ENCODE assay signal across 1 cellular context in the genomic region with DNA sequence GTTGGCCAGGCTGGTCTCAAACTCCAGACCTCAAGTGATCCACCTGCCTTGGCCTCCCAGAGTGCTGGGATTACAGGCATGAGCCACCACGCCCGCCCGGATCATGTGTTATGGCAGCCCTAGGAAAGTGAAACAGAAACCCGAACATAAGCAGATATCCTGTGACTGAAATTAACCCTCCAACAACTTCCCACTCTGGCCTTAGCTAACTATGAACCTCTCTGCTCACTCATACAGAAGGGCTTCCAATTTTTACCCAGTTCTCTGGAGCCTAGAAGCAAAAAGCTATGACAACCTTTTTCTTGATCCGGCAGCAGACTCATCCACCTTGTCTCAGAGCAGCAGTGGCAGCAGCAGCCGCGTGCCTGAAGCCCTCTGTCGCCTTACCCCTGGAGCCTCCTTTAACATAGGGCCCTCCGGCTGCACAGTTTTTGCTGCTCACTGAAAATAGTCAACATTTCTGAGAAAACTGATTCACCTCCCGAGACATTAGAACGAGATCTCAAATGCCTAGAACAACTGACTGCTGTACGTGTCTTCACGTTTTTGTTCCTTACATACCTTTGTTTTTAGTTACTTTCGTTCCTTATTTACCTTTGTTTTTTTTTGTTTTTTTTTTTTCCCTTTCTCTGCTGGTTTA.
TF ChIP-seq lines count a peak whose summit lies in the region.

No MANE protein-coding gene starts in this region.

TF ChIP-seq in GM23338, 12 proteins besides CTCF, POLR2A, EP300 and RAD21 (continued from another document):
- TF ChIP-seq CREB1 (CRISPR knock-in tag; IDR thresholded peaks at IDR 0.05; ENCODE audit: low read depth) (no peak), ZNF114 (CRISPR knock-in tag; IDR thresholded peaks at IDR 0.05) (no peak), JUNB (IDR thresholded peaks at IDR 0.05; ENCODE audit: unreplicated experiment) (no peak), EZH2 (IDR thresholded peaks at IDR 0.05; ENCODE audit: low read depth, unreplicated experiment) (no peak), ZNF331 (CRISPR knock-in tag; IDR thresholded peaks at IDR 0.05; ENCODE audit: low read depth) (no peak), EZH2phosphoT487 (IDR thresholded peaks at IDR 0.05; ENCODE audit: unreplicated experiment) (no peak), STAT1 (IDR thresholded peaks at IDR 0.05; ENCODE audit: unreplicated experiment) (no peak), NANOG (IDR thresholded peaks at IDR 0.05; ENCODE audit: borderline replicate concordance) (no peak)
- TF ChIP-seq, protein P1, sequence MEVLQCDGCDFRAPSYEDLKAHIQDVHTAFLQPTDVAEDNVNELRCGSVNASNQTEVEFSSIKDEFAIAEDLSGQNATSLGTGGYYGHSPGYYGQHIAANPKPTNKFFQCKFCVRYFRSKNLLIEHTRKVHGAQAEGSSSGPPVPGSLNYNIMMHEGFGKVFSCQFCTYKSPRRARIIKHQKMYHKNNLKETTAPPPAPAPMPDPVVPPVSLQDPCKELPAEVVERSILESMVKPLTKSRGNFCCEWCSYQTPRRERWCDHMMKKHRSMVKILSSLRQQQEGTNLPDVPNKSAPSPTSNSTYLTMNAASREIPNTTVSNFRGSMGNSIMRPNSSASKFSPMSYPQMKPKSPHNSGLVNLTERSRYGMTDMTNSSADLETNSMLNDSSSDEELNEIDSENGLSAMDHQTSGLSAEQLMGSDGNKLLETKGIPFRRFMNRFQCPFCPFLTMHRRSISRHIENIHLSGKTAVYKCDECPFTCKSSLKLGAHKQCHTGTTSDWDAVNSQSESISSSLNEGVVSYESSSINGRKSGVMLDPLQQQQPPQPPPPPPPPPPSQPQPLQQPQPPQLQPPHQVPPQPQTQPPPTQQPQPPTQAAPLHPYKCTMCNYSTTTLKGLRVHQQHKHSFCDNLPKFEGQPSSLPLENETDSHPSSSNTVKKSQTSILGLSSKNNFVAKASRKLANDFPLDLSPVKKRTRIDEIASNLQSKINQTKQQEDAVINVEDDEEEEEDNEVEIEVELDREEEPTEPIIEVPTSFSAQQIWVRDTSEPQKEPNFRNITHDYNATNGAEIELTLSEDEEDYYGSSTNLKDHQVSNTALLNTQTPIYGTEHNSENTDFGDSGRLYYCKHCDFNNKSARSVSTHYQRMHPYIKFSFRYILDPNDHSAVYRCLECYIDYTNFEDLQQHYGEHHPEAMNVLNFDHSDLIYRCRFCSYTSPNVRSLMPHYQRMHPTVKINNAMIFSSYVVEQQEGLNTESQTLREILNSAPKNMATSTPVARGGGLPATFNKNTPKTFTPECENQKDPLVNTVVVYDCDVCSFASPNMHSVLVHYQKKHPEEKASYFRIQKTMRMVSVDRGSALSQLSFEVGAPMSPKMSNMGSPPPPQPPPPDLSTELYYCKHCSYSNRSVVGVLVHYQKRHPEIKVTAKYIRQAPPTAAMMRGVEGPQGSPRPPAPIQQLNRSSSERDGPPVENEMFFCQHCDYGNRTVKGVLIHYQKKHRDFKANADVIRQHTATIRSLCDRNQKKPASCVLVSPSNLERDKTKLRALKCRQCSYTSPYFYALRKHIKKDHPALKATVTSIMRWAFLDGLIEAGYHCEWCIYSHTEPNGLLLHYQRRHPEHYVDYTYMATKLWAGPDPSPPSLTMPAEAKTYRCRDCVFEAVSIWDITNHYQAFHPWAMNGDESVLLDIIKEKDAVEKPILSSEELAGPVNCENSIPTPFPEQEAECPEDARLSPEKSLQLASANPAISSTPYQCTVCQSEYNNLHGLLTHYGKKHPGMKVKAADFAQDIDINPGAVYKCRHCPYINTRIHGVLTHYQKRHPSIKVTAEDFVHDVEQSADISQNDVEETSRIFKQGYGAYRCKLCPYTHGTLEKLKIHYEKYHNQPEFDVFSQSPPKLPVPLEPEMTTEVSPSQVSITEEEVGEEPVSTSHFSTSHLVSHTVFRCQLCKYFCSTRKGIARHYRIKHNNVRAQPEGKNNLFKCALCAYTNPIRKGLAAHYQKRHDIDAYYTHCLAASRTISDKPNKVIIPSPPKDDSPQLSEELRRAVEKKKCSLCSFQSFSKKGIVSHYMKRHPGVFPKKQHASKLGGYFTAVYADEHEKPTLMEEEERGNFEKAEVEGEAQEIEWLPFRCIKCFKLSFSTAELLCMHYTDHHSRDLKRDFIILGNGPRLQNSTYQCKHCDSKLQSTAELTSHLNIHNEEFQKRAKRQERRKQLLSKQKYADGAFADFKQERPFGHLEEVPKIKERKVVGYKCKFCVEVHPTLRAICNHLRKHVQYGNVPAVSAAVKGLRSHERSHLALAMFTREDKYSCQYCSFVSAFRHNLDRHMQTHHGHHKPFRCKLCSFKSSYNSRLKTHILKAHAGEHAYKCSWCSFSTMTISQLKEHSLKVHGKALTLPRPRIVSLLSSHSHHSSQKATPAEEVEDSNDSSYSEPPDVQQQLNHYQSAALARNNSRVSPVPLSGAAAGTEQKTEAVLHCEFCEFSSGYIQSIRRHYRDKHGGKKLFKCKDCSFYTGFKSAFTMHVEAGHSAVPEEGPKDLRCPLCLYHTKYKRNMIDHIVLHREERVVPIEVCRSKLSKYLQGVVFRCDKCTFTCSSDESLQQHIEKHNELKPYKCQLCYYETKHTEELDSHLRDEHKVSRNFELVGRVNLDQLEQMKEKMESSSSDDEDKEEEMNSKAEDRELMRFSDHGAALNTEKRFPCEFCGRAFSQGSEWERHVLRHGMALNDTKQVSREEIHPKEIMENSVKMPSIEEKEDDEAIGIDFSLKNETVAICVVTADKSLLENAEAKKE (CRISPR knock-in tag; IDR thresholded peaks at IDR 0.05) = no peak
